Comparison of ENCODE assay signal across 8 cellular contexts in genomic region chr1:36387141-36387949, GRCh38. TPM values are rescaled to one million over a fixed set of nuclear protein-coding genes. Genes with fewer than 3 reads are reported as not detected.
DNase-seq lines count a peak whose midpoint lies in the region; ATAC-seq, FAIRE-seq and TF ChIP-seq lines count a peak whose summit lies in the region.

No MANE protein-coding gene starts in this region.

- H3K79me2 ChIP-seq in PC-9 (ENCODE audit: low read depth) = peaks cover 31% of the 10 kb centered on the region

- no TSS peak for BruUV-seq in PC-9 (replicated peaks; lab: Mats Ljungman, UMichigan)

- H3K36me3 ChIP-seq in PC-9 (ENCODE audit: low read depth) (0 out of 2 replicates have a peak, but pooled peaks cover 4% of the 10 kb centered on the region), muscle layer of colon (ENCODE audit: insufficient read depth, low read length) (peaks cover 21% of the 10 kb centered on the region)

- H3K9me3 Mint-ChIP-seq in dendritic cell treated with granulocyte-macrophage colony-stimulating factor and Interleukin-4, amounts not matched to agents 40 ng/mL and 50 ng/mL, for 4 days = no peaks in the 10 kb centered on the region

- FAIRE-seq in GM12891 (lab: Jason Lieb, UNC) = peak; percentile 54

- H3K9me2 ChIP-seq in PC-9 (ENCODE audit: insufficient read depth) = no peaks in the 10 kb centered on the region

- no peak overlapping the region for H2AFZ ChIP-seq in PC-9

- CTCF ChIA-PET in PC-9 (lab: Charles Lee) = interaction anchor here (0.5 to 2.1 kb wide), 7 partner anchors 11 to 81 kb away, joined by 3 to 16 read pairs (median 5); partner anchors contain the start of genes LSM10 and SH3D21

- H3K4me3 Mint-ChIP-seq in dendritic cell treated with granulocyte-macrophage colony-stimulating factor and Interleukin-4, amounts not matched to agents 40 ng/mL and 50 ng/mL, for 4 days = peak overlapping the region; percentile 78

- ATAC-seq in HG02840 (IDR thresholded peaks at IDR 0.05; ENCODE audit: low FRiP score, unreplicated experiment) = no peak

- H3F3A ChIP-seq in PC-9 (ENCODE audit: insufficient read depth, low read depth) = peaks cover 47% of the 10 kb centered on the region

- H3K27me3 Mint-ChIP-seq in dendritic cell treated with granulocyte-macrophage colony-stimulating factor and Interleukin-4, amounts not matched to agents 40 ng/mL and 50 ng/mL, for 4 days = no peaks in the 10 kb centered on the region

- peaks cover 52% of the 10 kb centered on the region for H3K36me3 Mint-ChIP-seq in dendritic cell treated with granulocyte-macrophage colony-stimulating factor and Interleukin-4, amounts not matched to agents 40 ng/mL and 50 ng/mL, for 4 days (ENCODE audit: low read depth)

- DNase-seq in GM12891 (ENCODE audit: insufficient read length, low spot score) (no peak), PC-9 (no peak), NCI-H524 treated with DMSO at 0.1 percent for 48 hours (lab: John Stamatoyannopoulos, UW) (no peak), HuH-7 (ENCODE audit: low spot score) (no peak), mesenteric fat pad (ENCODE audit: low spot score) (no peak)

- peaks cover 71% of the 10 kb centered on the region for H3K4me1 Mint-ChIP-seq in dendritic cell treated with granulocyte-macrophage colony-stimulating factor and Interleukin-4, amounts not matched to agents 40 ng/mL and 50 ng/mL, for 4 days (ENCODE audit: low read depth)

- no peak for TF ChIP-seq CTCF in PC-9 (conservative IDR thresholded peaks at IDR 0.05)

- H4K20me1 ChIP-seq in PC-9 (ENCODE audit: insufficient read depth) = peaks cover 25% of the 10 kb centered on the region

- H3K27ac ChIP-seq in PC-9 (peak overlapping the region; percentile 99), muscle layer of colon (ENCODE audit: low read depth, low read length) (peak overlapping the region; percentile 89)

- intact Hi-C loops in PC-9 (cut with micrococcal nuclease; ENCODE audit: unreplicated experiment) = loop anchor here (1.0 to 10.0 kb wide), 3 partner anchors 33 to 1090 kb away; partner anchors contain the start of gene SH3D21
- intact Hi-C loops in dendritic cell treated with granulocyte-macrophage colony-stimulating factor and Interleukin-4, amounts not matched to agents 40 ng/mL and 50 ng/mL, for 4 days (cut with micrococcal nuclease) = loop anchor here (5.0 kb wide), 1 partner anchor 35 kb away; no protein-coding TSS in a partner anchor

- H3K27ac Mint-ChIP-seq in dendritic cell treated with granulocyte-macrophage colony-stimulating factor and Interleukin-4, amounts not matched to agents 40 ng/mL and 50 ng/mL, for 4 days = peak overlapping the region; percentile 100

- no peak for TF ChIP-seq POLR2A in GM12891 (IDR thresholded peaks at IDR 0.05; ENCODE audit: low read depth, low read length)

- peak overlapping the region; percentile 81 for H3K9ac ChIP-seq in muscle layer of colon (ENCODE audit: low read length)

- H3K27me3 ChIP-seq in PC-9 (ENCODE audit: insufficient read depth, low read depth) (no peaks in the 10 kb centered on the region), muscle layer of colon (ENCODE audit: control insufficient read depth in 1 of 2, insufficient read depth in 2 of 2, low read length in 2 of 2) (no peaks in the 10 kb centered on the region)

- peak overlapping the region; percentile 65; the same call in 1 of the 2 replicates for H3K4me3 ChIP-seq in PC-9
- H3K4me3 ChIP-seq in muscle layer of colon (ENCODE audit: low read depth in 1 of 2, low read length in 2 of 2) = peak overlapping the region in 1 of 2 donors; percentile 66

- no peaks in the 10 kb centered on the region for H3K9me3 ChIP-seq in PC-9 (ENCODE audit: insufficient read depth, low read depth)
- H3K9me3 ChIP-seq in muscle layer of colon (ENCODE audit: low read length) = no peaks in the 10 kb centered on the region

- POLR2A ChIA-PET in PC-9 (lab: Charles Lee; ENCODE audit: unreplicated experiment) = interaction anchor here (0.5 to 1.4 kb wide), 7 partner anchors 9 to 220 kb away, joined by 3 to 13 read pairs (median 7); partner anchors contain the start of genes OSCP1 and SH3D21

- H3K4me2 ChIP-seq in PC-9 = peak overlapping the region; percentile 91

- H3K4me1 ChIP-seq in PC-9 (replicated peaks; ENCODE audit: insufficient read depth) (peaks cover 33% of the 10 kb centered on the region), muscle layer of colon (ENCODE audit: insufficient read depth, low read length) (peaks cover 43% of the 10 kb centered on the region)

TF ChIP-seq in GM12891, 5 proteins besides CTCF, POLR2A, EP300 and RAD21:
- TF ChIP-seq PAX5 (IDR thresholded peaks at IDR 0.05; ENCODE audit: insufficient read depth, low read length, severe bottlenecking) (no peak), POLR2AphosphoS5 (IDR thresholded peaks at IDR 0.05; ENCODE audit: low read depth, low read length) (no peak), TAF1 (IDR thresholded peaks at IDR 0.05; ENCODE audit: low read depth, low read length) (no peak), SPI1 (IDR thresholded peaks at IDR 0.05; ENCODE audit: low read depth, low read length) (no peak), POU2F2 (IDR thresholded peaks at IDR 0.05; ENCODE audit: low read depth, low read length) (no peak)

RNA-seq across cellular contexts. Expression of gene STK40, which starts 1.6 kb away (rescaled TPM):
- 19.9 TPM for polyA plus RNA-seq in GM12891 (2012; ENCODE audit: low read depth, missing spikeins)
- total RNA-seq in PC-9 (2021) (42.9 and 59.2 TPM in 2 replicates), mesenteric fat pad (84.0 TPM)

RNA-seq across cellular contexts. Expression of gene LSM10, which starts 10.4 kb away (rescaled TPM):
- polyA plus RNA-seq in GM12891 (2012; ENCODE audit: low read depth, missing spikeins) = 47.3 TPM
- 33.4 and 39.7 TPM in 2 replicates for total RNA-seq in PC-9 (2021)
- 50.1 TPM for total RNA-seq in mesenteric fat pad
